1 cellular context compared by ENCODE assay signal in the genomic region with DNA sequence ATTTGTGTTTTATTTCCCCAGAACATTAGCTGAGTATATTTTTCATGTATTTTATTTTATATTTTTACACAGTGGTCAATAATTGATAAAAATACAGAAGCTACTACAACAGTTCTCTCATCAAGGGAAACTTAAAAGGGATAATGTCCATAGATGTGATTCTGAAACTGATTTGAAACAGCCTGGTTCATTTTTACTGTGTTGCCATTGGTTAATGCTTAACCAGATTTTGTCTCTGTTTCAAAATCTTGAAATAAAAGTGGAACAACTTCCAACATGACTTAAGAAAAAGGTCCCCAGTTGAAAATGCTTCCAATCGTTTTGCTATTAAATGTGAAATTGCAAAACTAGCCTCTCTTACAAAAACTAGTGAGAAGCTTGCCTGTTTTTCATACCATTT.
TF ChIP-seq lines count a peak whose summit lies in the region.

No MANE protein-coding gene starts in this region.

TF ChIP-seq in SK-N-SH treated with all-trans-retinoic acid at 6 μM for 48 hours, 23 proteins besides CTCF, POLR2A, EP300 and RAD21 (continued from another document):
- TF ChIP-seq, protein P1, sequence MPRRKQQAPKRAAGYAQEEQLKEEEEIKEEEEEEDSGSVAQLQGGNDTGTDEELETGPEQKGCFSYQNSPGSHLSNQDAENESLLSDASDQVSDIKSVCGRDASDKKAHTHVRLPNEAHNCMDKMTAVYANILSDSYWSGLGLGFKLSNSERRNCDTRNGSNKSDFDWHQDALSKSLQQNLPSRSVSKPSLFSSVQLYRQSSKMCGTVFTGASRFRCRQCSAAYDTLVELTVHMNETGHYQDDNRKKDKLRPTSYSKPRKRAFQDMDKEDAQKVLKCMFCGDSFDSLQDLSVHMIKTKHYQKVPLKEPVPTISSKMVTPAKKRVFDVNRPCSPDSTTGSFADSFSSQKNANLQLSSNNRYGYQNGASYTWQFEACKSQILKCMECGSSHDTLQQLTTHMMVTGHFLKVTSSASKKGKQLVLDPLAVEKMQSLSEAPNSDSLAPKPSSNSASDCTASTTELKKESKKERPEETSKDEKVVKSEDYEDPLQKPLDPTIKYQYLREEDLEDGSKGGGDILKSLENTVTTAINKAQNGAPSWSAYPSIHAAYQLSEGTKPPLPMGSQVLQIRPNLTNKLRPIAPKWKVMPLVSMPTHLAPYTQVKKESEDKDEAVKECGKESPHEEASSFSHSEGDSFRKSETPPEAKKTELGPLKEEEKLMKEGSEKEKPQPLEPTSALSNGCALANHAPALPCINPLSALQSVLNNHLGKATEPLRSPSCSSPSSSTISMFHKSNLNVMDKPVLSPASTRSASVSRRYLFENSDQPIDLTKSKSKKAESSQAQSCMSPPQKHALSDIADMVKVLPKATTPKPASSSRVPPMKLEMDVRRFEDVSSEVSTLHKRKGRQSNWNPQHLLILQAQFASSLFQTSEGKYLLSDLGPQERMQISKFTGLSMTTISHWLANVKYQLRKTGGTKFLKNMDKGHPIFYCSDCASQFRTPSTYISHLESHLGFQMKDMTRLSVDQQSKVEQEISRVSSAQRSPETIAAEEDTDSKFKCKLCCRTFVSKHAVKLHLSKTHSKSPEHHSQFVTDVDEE (CRISPR knock-in tag; IDR thresholded peaks at IDR 0.05) = no peak
- no peak for TF ChIP-seq ZNF565 (CRISPR knock-in tag; conservative IDR thresholded peaks at IDR 0.05; ENCODE audit: low read depth)
- no peak for TF ChIP-seq BACH2 (CRISPR knock-in tag; IDR thresholded peaks at IDR 0.05; ENCODE audit: borderline replicate concordance)
- no peak for TF ChIP-seq TOX (CRISPR knock-in tag; IDR thresholded peaks at IDR 0.05; ENCODE audit: borderline replicate concordance)
- TF ChIP-seq RARB (CRISPR knock-in tag; IDR thresholded peaks at IDR 0.05) = no peak
- no peak for TF ChIP-seq ZNF70 (CRISPR knock-in tag; IDR thresholded peaks at IDR 0.05)
- TF ChIP-seq ZFP30 (CRISPR knock-in tag; IDR thresholded peaks at IDR 0.05) = no peak
TF ChIP-seq in SK-N-SH treated with all-trans-retinoic acid at 6 μM for 48 hours: peak in this region for 0.
